ENCODE assay signal across 21 cellular contexts in the genomic region with DNA sequence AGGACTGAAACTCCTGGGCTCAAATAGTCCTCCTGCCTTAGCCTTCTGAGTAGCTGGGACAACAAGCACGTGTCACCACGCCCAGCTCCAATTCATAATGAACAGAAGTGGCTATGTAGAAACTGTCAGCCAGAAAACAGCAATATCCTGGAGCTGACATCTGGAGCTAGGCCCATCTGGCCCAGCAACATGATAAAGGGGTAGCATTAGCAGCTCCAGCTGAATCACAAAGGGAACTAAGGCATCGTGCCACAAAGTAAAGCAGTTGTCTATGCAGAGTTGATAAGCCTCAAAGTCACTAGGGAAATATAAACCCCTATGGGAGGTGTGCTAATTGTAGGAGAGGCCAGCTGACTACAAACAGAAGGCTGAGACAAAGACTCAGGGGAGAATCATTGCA.
DNase-seq lines count a peak whose midpoint lies in the region; ATAC-seq and TF ChIP-seq lines count a peak whose summit lies in the region.
"Had no signal": no experiment of that assay in that cellular context is flagged by ENCODE, and none has a peak within 500 bp of the region (broad histone marks: within the 10 kb centered on the region; RNA-seq: fewer than 3 reads in every experiment).

No MANE protein-coding gene starts in this region.

- peak overlapping the region; percentile 20; the same call in 1 of the 2 replicates for H3K9ac ChIP-seq in BLaER1
- peak overlapping the region; percentile 51 for H3K9ac ChIP-seq in DND-41 (ENCODE audit: low read depth, low read length)
- H3K9ac ChIP-seq in NT2/D1 (ENCODE audit: insufficient read length, low read depth): no peak overlapping the region
- H3K9ac ChIP-seq: KMS-11 had no signal

- H3K9me3 ChIP-seq in BLaER1 (no peaks in the 10 kb centered on the region), DND-41 (ENCODE audit: insufficient read depth, low read length, severe bottlenecking) (no peaks in the 10 kb centered on the region), NT2/D1 (ENCODE audit: insufficient read depth, low read length) (no peaks in the 10 kb centered on the region), aorta (ENCODE audit: control insufficient read depth, low read length) (no peaks in the 10 kb centered on the region)
- H3K9me3 ChIP-seq: spleen, thoracic aorta had no signal

- H3K4me2 ChIP-seq in BLaER1 (peak overlapping the region; percentile 41), DND-41 (ENCODE audit: insufficient read depth, low read length) (no peak overlapping the region)
- H3K4me2 ChIP-seq: KMS-11 had no signal

- ATAC-seq in DND-41 (ENCODE audit: insufficient read depth, low read depth): peak; percentile 73
- ATAC-seq in aorta (ENCODE audit: low FRiP score): no peak
- ATAC-seq: activated T-cell treated with anti-CD3 and anti-CD28 coated beads, Interleukin-2, amount 50 U/mL, for 72 hours; esophagus mucosa; naive thymus-derived CD8-positive, alpha-beta T cell had no signal

- peak; percentile 74 for DNase-seq in DND-41
- DNase-seq in NCI-H2107 treated with DMSO at 0.1 percent for 48 hours (lab: John Stamatoyannopoulos, UW; ENCODE audit: unreplicated experiment): peak; percentile 58
- peak; percentile 20 for DNase-seq in NT2/D1 (ENCODE audit: low read depth, low spot score)
- no peak for DNase-seq in stimulated activated CD4-positive, alpha-beta T cell treated with anti-CD3 and anti-CD28 coated beads, Interleukin-2, amount 100 ng/mL, for 48 hours
- no peak for DNase-seq in aorta
- no peak for DNase-seq in activated CD4-positive, alpha-beta T cell treated with anti-CD3 and anti-CD28 coated beads, Interleukin-2, amount 50 U/mL, for 48 hours
- DNase-seq in activated T-cell treated with anti-CD3 and anti-CD28 coated beads, Interleukin-2, amount 50 U/mL, for 1 hour: no peak
- DNase-seq: activated CD4-positive, alpha-beta T cell treated with anti-CD3 and anti-CD28 coated beads, Interleukin-2, amount 50 U/mL, for 4 hours; activated naive CD8-positive, alpha-beta T cell treated with anti-CD3 and anti-CD28 coated beads for 36 hours; activated T-cell treated with anti-CD3 and anti-CD28 coated beads, Interleukin-2, amount 50 U/mL, for 72 hours; dorsolateral prefrontal cortex; H7; naive thymus-derived CD8-positive, alpha-beta T cell; NCI-H146; spleen had no signal

- H3K79me2 ChIP-seq in DND-41 (ENCODE audit: insufficient read depth, low read length): no peaks in the 10 kb centered on the region

- H3K27ac ChIP-seq in BLaER1 (peak overlapping the region; percentile 67), DND-41 (ENCODE audit: low read length) (peak overlapping the region; percentile 98), aorta (ENCODE audit: low read depth in 1 of 2, low read length in 2 of 2) (no peak overlapping the region)
- H3K27ac ChIP-seq: dorsolateral prefrontal cortex, KMS-11, RWPE1, spleen, thoracic aorta had no signal

- H3K4me1 ChIP-seq in BLaER1: peaks cover 74% of the 10 kb centered on the region
- peaks cover 64% of the 10 kb centered on the region for H3K4me1 ChIP-seq in DND-41 (ENCODE audit: insufficient read depth, low read length)
- no peaks in the 10 kb centered on the region for H3K4me1 ChIP-seq in NT2/D1 (ENCODE audit: insufficient read depth, insufficient read length)
- H3K4me1 ChIP-seq in aorta (ENCODE audit: control insufficient read depth in 1 of 2, insufficient read depth in 2 of 2, low read length in 2 of 2): no peaks in the 10 kb centered on the region
- H3K4me1 ChIP-seq: spleen had no signal

- intact Hi-C loops in aorta (cut with DNase I): no loop called here

- H3K4me3 ChIP-seq in BLaER1 (no peak overlapping the region), DND-41 (ENCODE audit: low read depth in 1 of 2, low read length in 2 of 2) (no peak overlapping the region), NT2/D1 (ENCODE audit: insufficient read length, low read depth) (no peak overlapping the region), aorta (ENCODE audit: low read length in 2 of 2) (no peak overlapping the region)
- H3K4me3 ChIP-seq: dorsolateral prefrontal cortex, lung, spleen, thoracic aorta had no signal

- no peak for TF ChIP-seq CTCF in DND-41 (IDR thresholded peaks at IDR 0.05; ENCODE audit: borderline replicate concordance, extremely low read depth, low read length, poor library complexity, severe bottlenecking)

- H4K20me1 ChIP-seq in BLaER1 (0 out of 2 replicates have a peak, but pooled peaks cover 5% of the 10 kb centered on the region), DND-41 (ENCODE audit: insufficient read depth, low read length) (no peaks in the 10 kb centered on the region)

- H3K36me3 ChIP-seq in BLaER1 (no peaks in the 10 kb centered on the region), DND-41 (ENCODE audit: insufficient read depth, low read length) (no peaks in the 10 kb centered on the region), NT2/D1 (ENCODE audit: insufficient read depth, insufficient read length, low read length) (no peaks in the 10 kb centered on the region), aorta (ENCODE audit: control insufficient read depth in 1 of 2, insufficient read depth in 2 of 2, low read length in 1 of 2) (no peaks in the 10 kb centered on the region)
- H3K36me3 ChIP-seq: spleen, thoracic aorta had no signal

- H3K27me3 ChIP-seq in BLaER1: peaks cover 87% of the 10 kb centered on the region
- H3K27me3 ChIP-seq in DND-41 (ENCODE audit: insufficient read depth, low read length, poor library complexity): no peaks in the 10 kb centered on the region
- H3K27me3 ChIP-seq in NT2/D1 (ENCODE audit: insufficient read depth, insufficient read length): no peaks in the 10 kb centered on the region
- H3K27me3 ChIP-seq in aorta (ENCODE audit: control insufficient read depth in 1 of 2, insufficient read depth in 2 of 2, low read length in 1 of 2): no peaks in the 10 kb centered on the region
- H3K27me3 ChIP-seq: spleen had no signal

- no peak overlapping the region for H2AFZ ChIP-seq in DND-41 (ENCODE audit: low read depth, low read length)

- WGBS in aorta, 2 donors: 37 to 70% methylated on average over 3 of the region's 3 CpGs

Comparison
In these comparisons a context has a peak if more than half of its experiments do, and no peak if none do; other contexts are left out.
1. H3K27ac ChIP-seq: peak in BLaER1 (single experiment) and DND-41 (single experiment); none in aorta (0 of 2).
2. DNase-seq: peak in DND-41 (single experiment), NCI-H2107 treated with DMSO at 0.1 percent for 48 hours (single experiment) and NT2/D1 (single experiment); none in stimulated activated CD4-positive, alpha-beta T cell treated with anti-CD3 and anti-CD28 coated beads, Interleukin-2, amount 100 ng/mL, for 48 hours (0 of 2), aorta (0 of 2), activated CD4-positive, alpha-beta T cell treated with anti-CD3 and anti-CD28 coated beads, Interleukin-2, amount 50 U/mL, for 48 hours (0 of 2) and activated T-cell treated with anti-CD3 and anti-CD28 coated beads, Interleukin-2, amount 50 U/mL, for 1 hour (single experiment).